ENCODE assay signal across 1 cellular context in genomic region chr20:57389695-57390603, GRCh38.
TF ChIP-seq lines count a peak whose summit lies in the region.

No MANE protein-coding gene starts in this region.

TF ChIP-seq in K562, 482 proteins besides CTCF, POLR2A, EP300 and RAD21 (continued from another document and continues in another):
- TF ChIP-seq THRA (IDR thresholded peaks at IDR 0.05) (no peak), SMARCA4 (IDR thresholded peaks at IDR 0.05) (no peak), KDM4B (IDR thresholded peaks at IDR 0.05; ENCODE audit: borderline replicate concordance in 2 of 2, low read depth in 1 of 2) (no peak), CBFA2T3 (IDR thresholded peaks at IDR 0.05) (no peak), SMARCE1 (IDR thresholded peaks at IDR 0.05) (no peak; the same call in 1 of the 2 replicates), BRD9 (IDR thresholded peaks at IDR 0.05; ENCODE audit: low read depth, partially characterized antibody) (peak; percentile 84), ZNF316 (IDR thresholded peaks at IDR 0.05) (no peak), HINFP (tag; conservative IDR thresholded peaks at IDR 0.05; ENCODE audit: low read depth) (no peak), MXD1 (CRISPR knock-in tag; IDR thresholded peaks at IDR 0.05; ENCODE audit: borderline replicate concordance, poor library complexity, severe bottlenecking) (no peak), PHF20 (IDR thresholded peaks at IDR 0.05; ENCODE audit: partially characterized antibody) (no peak), THRAP3 (IDR thresholded peaks at IDR 0.05; ENCODE audit: borderline replicate concordance) (no peak), PYGO2 (tag; IDR thresholded peaks at IDR 0.05) (no peak), ZNF77 (CRISPR knock-in tag; IDR thresholded peaks at IDR 0.05) (no peak), NR4A1 (CRISPR knock-in tag; IDR thresholded peaks at IDR 0.05) (no peak), NR4A1 (tag; IDR thresholded peaks at IDR 0.05) (peak; percentile 84), ARID3A (IDR thresholded peaks at IDR 0.05; ENCODE audit: borderline replicate concordance, low read depth, low read length) (no peak), RBM17 (IDR thresholded peaks at IDR 0.05; ENCODE audit: borderline replicate concordance, low read depth, low read length) (no peak), BDP1 (IDR thresholded peaks at IDR 0.05; ENCODE audit: insufficient read depth, insufficient read length) (no peak), NFE2L1 (tag; IDR thresholded peaks at IDR 0.05; ENCODE audit: borderline replicate concordance, low read depth) (no peak), EHMT2 (IDR thresholded peaks at IDR 0.05) (no peak), PHTF2 (CRISPR knock-in tag; IDR thresholded peaks at IDR 0.05) (no peak), ZNF239 (CRISPR knock-in tag; IDR thresholded peaks at IDR 0.05) (no peak), ESRRB (CRISPR knock-in tag; IDR thresholded peaks at IDR 0.05; ENCODE audit: borderline replicate concordance) (no peak), CLOCK (CRISPR knock-in tag; IDR thresholded peaks at IDR 0.05; ENCODE audit: borderline replicate concordance) (no peak), ARID1B (IDR thresholded peaks at IDR 0.05) (peak; percentile 24; the same call in 1 of the 2 replicates), SMAD3 (CRISPR knock-in tag; conservative IDR thresholded peaks at IDR 0.05) (no peak), ZNF699 (CRISPR knock-in tag; IDR thresholded peaks at IDR 0.05; ENCODE audit: insufficient replicate concordance) (no peak), RFX5 (IDR thresholded peaks at IDR 0.05; ENCODE audit: low read depth, low read length) (no peak), BRD4 (IDR thresholded peaks at IDR 0.05) (peak; percentile 89), RBM34 (IDR thresholded peaks at IDR 0.05; ENCODE audit: borderline replicate concordance, insufficient read depth, low read length) (no peak), KDM2B (CRISPR knock-in tag; IDR thresholded peaks at IDR 0.05) (no peak; the same call in 1 of the 2 replicates), ZNF324 (CRISPR knock-in tag; IDR thresholded peaks at IDR 0.05) (no peak), ZNF644 (tag; IDR thresholded peaks at IDR 0.05; ENCODE audit: low read depth) (0 out of 2 replicates have a peak, but pooled peaks have one; percentile 33), ZNF407 (IDR thresholded peaks at IDR 0.05; ENCODE audit: low read depth) (peak; percentile 15; the same call in 1 of the 2 replicates), SP1 (CRISPR knock-in tag; IDR thresholded peaks at IDR 0.05) (peak; percentile 29; the same call in 1 of the 2 replicates), CBX5 (IDR thresholded peaks at IDR 0.05; ENCODE audit: borderline replicate concordance, low read depth) (no peak), CSDE1 (IDR thresholded peaks at IDR 0.05) (no peak), ZNF551 (CRISPR knock-in tag; IDR thresholded peaks at IDR 0.05) (no peak), HMG20A (CRISPR knock-in tag; conservative IDR thresholded peaks at IDR 0.05) (no peak), IRF2 (CRISPR knock-in tag; IDR thresholded peaks at IDR 0.05) (no peak), SAFB (IDR thresholded peaks at IDR 0.05; ENCODE audit: borderline replicate concordance, low read depth, low read length) (peak; percentile 85), E2F3 (CRISPR knock-in tag; IDR thresholded peaks at IDR 0.05) (0 out of 2 replicates have a peak, but pooled peaks have one; percentile 47)
- TF ChIP-seq, protein P1, sequence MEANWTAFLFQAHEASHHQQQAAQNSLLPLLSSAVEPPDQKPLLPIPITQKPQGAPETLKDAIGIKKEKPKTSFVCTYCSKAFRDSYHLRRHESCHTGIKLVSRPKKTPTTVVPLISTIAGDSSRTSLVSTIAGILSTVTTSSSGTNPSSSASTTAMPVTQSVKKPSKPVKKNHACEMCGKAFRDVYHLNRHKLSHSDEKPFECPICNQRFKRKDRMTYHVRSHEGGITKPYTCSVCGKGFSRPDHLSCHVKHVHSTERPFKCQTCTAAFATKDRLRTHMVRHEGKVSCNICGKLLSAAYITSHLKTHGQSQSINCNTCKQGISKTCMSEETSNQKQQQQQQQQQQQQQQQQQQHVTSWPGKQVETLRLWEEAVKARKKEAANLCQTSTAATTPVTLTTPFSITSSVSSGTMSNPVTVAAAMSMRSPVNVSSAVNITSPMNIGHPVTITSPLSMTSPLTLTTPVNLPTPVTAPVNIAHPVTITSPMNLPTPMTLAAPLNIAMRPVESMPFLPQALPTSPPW (CRISPR knock-in tag; IDR thresholded peaks at IDR 0.05), result no peak
- TF ChIP-seq, protein P2, sequence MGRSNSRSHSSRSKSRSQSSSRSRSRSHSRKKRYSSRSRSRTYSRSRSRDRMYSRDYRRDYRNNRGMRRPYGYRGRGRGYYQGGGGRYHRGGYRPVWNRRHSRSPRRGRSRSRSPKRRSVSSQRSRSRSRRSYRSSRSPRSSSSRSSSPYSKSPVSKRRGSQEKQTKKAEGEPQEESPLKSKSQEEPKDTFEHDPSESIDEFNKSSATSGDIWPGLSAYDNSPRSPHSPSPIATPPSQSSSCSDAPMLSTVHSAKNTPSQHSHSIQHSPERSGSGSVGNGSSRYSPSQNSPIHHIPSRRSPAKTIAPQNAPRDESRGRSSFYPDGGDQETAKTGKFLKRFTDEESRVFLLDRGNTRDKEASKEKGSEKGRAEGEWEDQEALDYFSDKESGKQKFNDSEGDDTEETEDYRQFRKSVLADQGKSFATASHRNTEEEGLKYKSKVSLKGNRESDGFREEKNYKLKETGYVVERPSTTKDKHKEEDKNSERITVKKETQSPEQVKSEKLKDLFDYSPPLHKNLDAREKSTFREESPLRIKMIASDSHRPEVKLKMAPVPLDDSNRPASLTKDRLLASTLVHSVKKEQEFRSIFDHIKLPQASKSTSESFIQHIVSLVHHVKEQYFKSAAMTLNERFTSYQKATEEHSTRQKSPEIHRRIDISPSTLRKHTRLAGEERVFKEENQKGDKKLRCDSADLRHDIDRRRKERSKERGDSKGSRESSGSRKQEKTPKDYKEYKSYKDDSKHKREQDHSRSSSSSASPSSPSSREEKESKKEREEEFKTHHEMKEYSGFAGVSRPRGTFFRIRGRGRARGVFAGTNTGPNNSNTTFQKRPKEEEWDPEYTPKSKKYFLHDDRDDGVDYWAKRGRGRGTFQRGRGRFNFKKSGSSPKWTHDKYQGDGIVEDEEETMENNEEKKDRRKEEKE (IDR thresholded peaks at IDR 0.05; ENCODE audit: borderline replicate concordance in 1 of 2, control insufficient read depth in 1 of 2, low read depth in 2 of 2, low read length in 1 of 2), result no peak
